17 cellular contexts compared by ENCODE assay signal in the genomic region with DNA sequence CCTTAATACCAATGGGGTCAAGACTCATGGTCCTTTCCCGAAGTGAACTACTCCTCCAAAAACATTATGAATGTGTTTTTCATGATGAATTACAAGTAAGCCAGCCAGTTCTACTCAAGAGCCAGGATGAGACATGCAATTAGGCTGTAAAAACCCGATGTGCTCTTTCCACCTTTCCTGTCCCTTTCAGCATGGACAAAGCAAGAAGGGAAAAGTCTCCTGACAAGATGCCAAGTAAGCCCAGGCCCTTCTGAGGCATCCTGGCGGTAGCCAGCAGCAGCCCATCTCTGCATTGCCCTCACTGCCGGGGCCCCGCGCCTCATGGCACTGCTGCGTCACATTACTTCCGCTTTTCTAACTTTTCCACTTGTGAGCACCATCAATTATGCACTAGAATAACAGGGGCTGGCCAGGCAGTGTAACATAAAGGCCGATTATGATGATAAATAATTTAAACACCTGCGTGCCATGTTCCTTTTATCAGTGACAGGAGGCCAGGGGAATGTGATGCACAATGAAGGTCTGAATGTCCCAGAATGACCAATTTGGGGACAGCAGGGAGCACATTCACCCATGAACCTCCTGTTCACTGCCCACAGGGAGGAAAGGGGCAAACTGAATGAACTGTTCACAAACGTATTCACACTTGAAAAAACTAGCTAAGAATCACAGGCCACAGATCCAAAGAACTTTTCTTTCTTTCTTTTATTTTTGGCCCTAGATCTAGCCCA. TPM values are rescaled to one million over a fixed set of nuclear protein-coding genes. Genes with fewer than 3 reads are reported as not detected.
DNase-seq lines count a peak whose midpoint lies in the region; ATAC-seq and TF ChIP-seq lines count a peak whose summit lies in the region.
"Had no signal": no experiment of that assay in that cellular context is flagged by ENCODE, and none has a peak within 500 bp of the region (broad histone marks: within the 10 kb centered on the region; RNA-seq: fewer than 3 reads in every experiment).

No MANE protein-coding gene starts in this region.

- no peak for TF ChIP-seq POLR2A in thyroid gland (IDR thresholded peaks at IDR 0.05)

- TF ChIP-seq CTCF in fibroblast of pulmonary artery (IDR thresholded peaks at IDR 0.05; ENCODE audit: low read length, missing control alignments) (no peak), thyroid gland (IDR thresholded peaks at IDR 0.05) (no peak)

- H3K4me1 ChIP-seq in skeletal muscle satellite cell (ENCODE audit: control insufficient read depth, insufficient read depth, low read length) = peaks cover 50% of the 10 kb centered on the region
- H3K4me1 ChIP-seq in aorta (ENCODE audit: control insufficient read depth in 1 of 2, insufficient read depth in 2 of 2, low read length in 2 of 2) = peaks cover 0 to 2% of the 10 kb centered on the region in 2 donors
- no peaks in the 10 kb centered on the region for H3K4me1 ChIP-seq in thyroid gland

- POLR2A ChIA-PET in HEK293T (lab: Yijun Ruan, JAX) = interaction anchor here (1.9 kb wide), 1 partner anchor 36 kb away, joined by 6 read pairs; no protein-coding TSS in a partner anchor

- H3K36me3 ChIP-seq in skeletal muscle satellite cell (ENCODE audit: insufficient read depth, low read length) (no peaks in the 10 kb centered on the region), aorta (ENCODE audit: control insufficient read depth in 1 of 2, insufficient read depth in 2 of 2, low read length in 1 of 2) (no peaks in the 10 kb centered on the region), thyroid gland (no peaks in the 10 kb centered on the region)

- no peak for ATAC-seq in aorta (ENCODE audit: low FRiP score)
- ATAC-seq in natural killer cell treated with Interleukin-12 subunit alpha and Interleukin-12 subunit beta and Interleukin-15 and Interleukin-18, amount 100 ng/mL, for 72 hours = no peak
- ATAC-seq: stimulated activated naive CD8-positive, alpha-beta T cell treated with anti-CD3 and anti-CD28 coated beads, Interleukin-15, amount 100 ng/mL, for 72 hours had no signal

- H3K9me3 Mint-ChIP-seq in activated naive CD4-positive, alpha-beta T cell treated with anti-CD3 and anti-CD28 coated beads, Interleukin-2, amount 10 ng/mL, durations not matched to agents 7 days and 5 days = no peaks in the 10 kb centered on the region
- no peaks in the 10 kb centered on the region for H3K9me3 Mint-ChIP-seq in natural killer cell treated with Interleukin-12 subunit alpha and Interleukin-12 subunit beta and Interleukin-15 and Interleukin-18, amount 100 ng/mL, for 72 hours
- H3K9me3 Mint-ChIP-seq: activated B cell treated with CpG ODN at 0.5 μM for 24 hours; central memory CD8-positive, alpha-beta T cell; neural crest cell; stimulated activated naive CD8-positive, alpha-beta T cell treated with anti-CD3 and anti-CD28 coated beads, Interleukin-15, amount 100 ng/mL, for 72 hours had no signal

- no peaks in the 10 kb centered on the region for H3K4me1 Mint-ChIP-seq in activated naive CD4-positive, alpha-beta T cell treated with anti-CD3 and anti-CD28 coated beads, Interleukin-2, amount 10 ng/mL, durations not matched to agents 7 days and 5 days
- H3K4me1 Mint-ChIP-seq in natural killer cell treated with Interleukin-12 subunit alpha and Interleukin-12 subunit beta and Interleukin-15 and Interleukin-18, amount 100 ng/mL, for 72 hours (ENCODE audit: low read depth in 2 of 2) = peaks cover 2 to 5% of the 10 kb centered on the region in 2 donors
- H3K4me1 Mint-ChIP-seq: activated B cell treated with CpG ODN at 0.5 μM for 24 hours; central memory CD8-positive, alpha-beta T cell; stimulated activated naive CD8-positive, alpha-beta T cell treated with anti-CD3 and anti-CD28 coated beads, Interleukin-15, amount 100 ng/mL, for 72 hours had no signal

- H3K4me2 ChIP-seq in skeletal muscle satellite cell (ENCODE audit: low read length) = peak overlapping the region; percentile 37
- H3K4me2 ChIP-seq: PC-9 had no signal

- H3K4me3 Mint-ChIP-seq in activated naive CD4-positive, alpha-beta T cell treated with anti-CD3 and anti-CD28 coated beads, Interleukin-2, amount 10 ng/mL, durations not matched to agents 7 days and 5 days = no peak overlapping the region
- H3K4me3 Mint-ChIP-seq in natural killer cell treated with Interleukin-12 subunit alpha and Interleukin-12 subunit beta and Interleukin-15 and Interleukin-18, amount 100 ng/mL, for 72 hours = no peak overlapping the region
- H3K4me3 Mint-ChIP-seq: activated B cell treated with CpG ODN at 0.5 μM for 24 hours; central memory CD8-positive, alpha-beta T cell; neural crest cell; stimulated activated naive CD8-positive, alpha-beta T cell treated with anti-CD3 and anti-CD28 coated beads, Interleukin-15, amount 100 ng/mL, for 72 hours had no signal

- CTCF ChIA-PET in HEK293T (lab: Yijun Ruan, JAX) = no interaction called here
- CTCF ChIA-PET in activated naive CD4-positive, alpha-beta T cell treated with anti-CD3 and anti-CD28 coated beads, Interleukin-2, amount 10 ng/mL, durations not matched to agents 7 days and 5 days (lab: Charles Lee) = no interaction called here

- H3K27ac ChIP-seq in aorta (ENCODE audit: low read depth in 1 of 2, low read length in 2 of 2) (no peak overlapping the region), thyroid gland (no peak overlapping the region)
- H3K27ac ChIP-seq: PC-9, skin epidermis had no signal

- H3K9ac ChIP-seq in skeletal muscle satellite cell (ENCODE audit: low read depth, low read length) = no peak overlapping the region

- H3K36me3 Mint-ChIP-seq in activated naive CD4-positive, alpha-beta T cell treated with anti-CD3 and anti-CD28 coated beads, Interleukin-2, amount 10 ng/mL, durations not matched to agents 7 days and 5 days = no peaks in the 10 kb centered on the region
- H3K36me3 Mint-ChIP-seq in natural killer cell treated with Interleukin-12 subunit alpha and Interleukin-12 subunit beta and Interleukin-15 and Interleukin-18, amount 100 ng/mL, for 72 hours = no peaks in the 10 kb centered on the region

- DNase-seq in HEK293T (ENCODE audit: extremely low spot score) (peak; percentile 42), UCSD-AML1 (lab: John Stamatoyannopoulos, UW; ENCODE audit: unreplicated experiment) (peak; percentile 5), fibroblast of pulmonary artery (ENCODE audit: low read depth) (peak; percentile 29), aorta (no peak), thyroid gland (no peak)
- DNase-seq in activated naive CD4-positive, alpha-beta T cell treated with anti-CD3 and anti-CD28 coated beads, Interleukin-2, amount 10 ng/mL, durations not matched to agents 7 days and 5 days = no peak
- DNase-seq in natural killer cell treated with Interleukin-12 subunit alpha and Interleukin-12 subunit beta and Interleukin-15 and Interleukin-18, amount 100 ng/mL, for 72 hours (ENCODE audit: low spot score) = no peak
- DNase-seq: activated B cell treated with CpG ODN at 0.5 μM for 24 hours; activated CD8-positive, alpha-beta memory T cell treated with anti-CD3 and anti-CD28 coated beads, Interleukin-2, amount 50 U/mL, for 4 hours; activated naive CD4-positive, alpha-beta T cell treated with Interleukin-2 at 50 U/mL for 16 hours; erythroblast; PC-9; stimulated activated naive CD8-positive, alpha-beta T cell treated with anti-CD3 and anti-CD28 coated beads, Interleukin-15, amount 100 ng/mL, for 72 hours had no signal

- intact Hi-C loops in aorta (cut with DNase I) (no loop called here), thyroid gland (cut with DNase I) (no loop called here)

- H3K27ac Mint-ChIP-seq in activated naive CD4-positive, alpha-beta T cell treated with anti-CD3 and anti-CD28 coated beads, Interleukin-2, amount 10 ng/mL, durations not matched to agents 7 days and 5 days = no peak overlapping the region
- no peak overlapping the region for H3K27ac Mint-ChIP-seq in natural killer cell treated with Interleukin-12 subunit alpha and Interleukin-12 subunit beta and Interleukin-15 and Interleukin-18, amount 100 ng/mL, for 72 hours
- H3K27ac Mint-ChIP-seq: activated B cell treated with CpG ODN at 0.5 μM for 24 hours; stimulated activated naive CD8-positive, alpha-beta T cell treated with anti-CD3 and anti-CD28 coated beads, Interleukin-15, amount 100 ng/mL, for 72 hours had no signal

- H3K9me3 ChIP-seq in skeletal muscle satellite cell (replicated peaks; ENCODE audit: low read length) (no peaks in the 10 kb centered on the region), aorta (ENCODE audit: control insufficient read depth, low read length) (no peaks in the 10 kb centered on the region), thyroid gland (no peaks in the 10 kb centered on the region)

- H3K27me3 ChIP-seq in skeletal muscle satellite cell (ENCODE audit: control insufficient read depth, insufficient read depth, low read length) = no peaks in the 10 kb centered on the region
- no peaks in the 10 kb centered on the region for H3K27me3 ChIP-seq in aorta (ENCODE audit: control insufficient read depth in 1 of 2, insufficient read depth in 2 of 2, low read length in 1 of 2)
- H3K27me3 ChIP-seq in thyroid gland = no peaks in the 10 kb centered on the region

- 66 to 68% methylated on average over 11 of the region's 11 CpGs for WGBS in aorta, 2 donors
- WGBS in thyroid gland, 2 donors = 86 to 87% methylated on average over 11 of the region's 11 CpGs

- H3K4me3 ChIP-seq in fibroblast of pulmonary artery (replicated peaks; ENCODE audit: low read depth, low read length) (no peak overlapping the region), skeletal muscle satellite cell (ENCODE audit: low read length) (no peak overlapping the region), aorta (ENCODE audit: low read length in 2 of 2) (no peak overlapping the region), thyroid gland (replicated peaks in 1 of 3) (no peak overlapping the region)
- H3K4me3 ChIP-seq: PC-9, skin epidermis had no signal

- H3K27me3 Mint-ChIP-seq in activated naive CD4-positive, alpha-beta T cell treated with anti-CD3 and anti-CD28 coated beads, Interleukin-2, amount 10 ng/mL, durations not matched to agents 7 days and 5 days = no peaks in the 10 kb centered on the region
- peaks cover 0 to 2% of the 10 kb centered on the region in 2 donors for H3K27me3 Mint-ChIP-seq in natural killer cell treated with Interleukin-12 subunit alpha and Interleukin-12 subunit beta and Interleukin-15 and Interleukin-18, amount 100 ng/mL, for 72 hours
- H3K27me3 Mint-ChIP-seq: stimulated activated naive CD8-positive, alpha-beta T cell treated with anti-CD3 and anti-CD28 coated beads, Interleukin-15, amount 100 ng/mL, for 72 hours had no signal

TF ChIP-seq in HEK293T, 16 proteins besides CTCF, POLR2A, EP300 and RAD21 (continues in another document):
- TF ChIP-seq L3MBTL2 (conservative IDR thresholded peaks at IDR 0.05) (0 out of 2 replicates have a peak, but pooled peaks have one; percentile 18), FOXA1 (IDR thresholded peaks at IDR 0.05) (no peak), ARNT (IDR thresholded peaks at IDR 0.05) (peak; percentile 49; the same call in 1 of the 2 replicates)

RNA-seq across cellular contexts. Expression of gene EFNA5, which starts 37.4 kb away (rescaled TPM):
- 4.8 and 5.5 TPM in 2 replicates for total RNA-seq in skeletal muscle satellite cell (2012; rRNA removed)
- total RNA-seq in aorta (10 to 100 TPM; 11.5 to 11.8 TPM), thyroid gland (10 to 100 TPM in 1 of 4 donors, 1 to 10 TPM in 3; 5.7 to 17.2 (median 6.4) TPM)
- polyA plus RNA-seq in aorta = 1 to 10 TPM; 4.2 to 5.0 TPM
- total RNA-seq in natural killer cell treated with Interleukin-12 subunit alpha and Interleukin-12 subunit beta and Interleukin-15 and Interleukin-18, amount 100 ng/mL, for 72 hours = 1 to 10 TPM; 1.2 to 2.2 TPM
- total RNA-seq: activated B cell treated with CpG ODN at 0.5 μM for 24 hours had no signal

Comparison
In these comparisons a context has a peak if more than half of its experiments do, and no peak if none do; other contexts are left out.
1. DNase-seq: peak in HEK293T (single experiment), UCSD-AML1 (single experiment) and fibroblast of pulmonary artery (single experiment); none in activated naive CD4-positive, alpha-beta T cell treated with anti-CD3 and anti-CD28 coated beads, Interleukin-2, amount 10 ng/mL, durations not matched to agents 7 days and 5 days (single experiment), aorta (0 of 2), natural killer cell treated with Interleukin-12 subunit alpha and Interleukin-12 subunit beta and Interleukin-15 and Interleukin-18, amount 100 ng/mL, for 72 hours (single experiment) and thyroid gland (0 of 2).